In the genomic region with DNA sequence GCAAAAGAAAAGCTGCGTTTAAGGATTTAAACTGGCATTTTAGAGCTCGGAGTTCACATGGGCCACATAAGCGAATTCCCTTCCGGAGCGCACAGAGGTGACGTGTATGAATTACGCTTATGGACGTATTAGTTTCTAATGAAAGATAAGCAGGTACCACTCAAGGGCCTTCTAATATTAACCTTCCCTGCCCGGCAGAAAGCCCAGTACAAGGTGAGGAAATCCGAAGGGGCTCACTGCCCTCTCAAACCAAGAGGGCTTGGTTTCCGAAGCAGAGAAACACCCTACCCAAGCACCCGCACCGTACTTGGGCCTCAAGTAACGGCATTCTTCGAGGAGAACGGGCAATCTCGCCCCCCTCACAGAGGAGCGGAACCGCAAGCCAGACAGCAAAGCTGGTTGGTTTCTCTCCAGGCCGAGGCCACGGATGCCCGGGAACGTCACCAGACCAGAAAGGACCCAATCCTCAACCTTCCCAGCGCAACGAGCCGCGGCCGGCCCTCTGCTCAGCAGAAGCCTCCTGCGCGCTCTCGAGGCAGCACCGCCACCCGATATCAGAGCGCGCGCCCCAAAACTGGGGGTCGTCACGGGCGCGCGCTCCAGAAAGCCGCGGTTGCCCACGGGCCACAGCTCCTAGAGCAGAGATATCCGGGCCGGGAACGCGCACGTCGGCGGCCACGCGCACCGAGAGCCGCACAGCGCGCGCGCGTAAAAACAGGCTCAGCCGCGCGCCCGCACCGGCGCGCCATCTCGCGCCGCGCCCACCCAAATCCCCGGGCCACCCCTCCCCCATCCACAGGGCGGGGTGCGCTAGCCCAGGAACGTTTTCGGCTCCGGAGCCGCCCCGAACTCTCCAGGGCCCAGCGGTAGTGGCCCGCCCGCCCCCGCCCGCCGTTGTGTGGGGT, we compare ENCODE assay signal across 8 cellular contexts. TPM values are rescaled to one million over a fixed set of nuclear protein-coding genes. Genes with fewer than 3 reads are reported as not detected.
DNase-seq lines count a peak whose midpoint lies in the region; ATAC-seq, FAIRE-seq and TF ChIP-seq lines count a peak whose summit lies in the region.

No MANE protein-coding gene starts in this region.

- peak overlapping the region; percentile 96 for H3K27ac Mint-ChIP-seq in GM23338

- peak; percentile 37 for ATAC-seq in GM23338

- TF ChIP-seq CTCF in GM23338 (conservative IDR thresholded peaks at IDR 0.05; ENCODE audit: low read depth in 2 of 2) (no peak), adrenal gland (IDR thresholded peaks at IDR 0.05) (no peak), left ventricle myocardium inferior (IDR thresholded peaks at IDR 0.05; ENCODE audit: borderline replicate concordance) (no peak), prostate gland (IDR thresholded peaks at IDR 0.05) (peak in 1 of 4 experiments; percentile 4)

- H3K4me1 Mint-ChIP-seq in GM23338, result peaks cover 11% of the 10 kb centered on the region; the same call in 2 of the 3 replicates

- H3K9me3 ChIP-seq in adrenal gland (replicated peaks in 1 of 3), result no peaks in the 10 kb centered on the region
- H3K9me3 ChIP-seq in left ventricle myocardium inferior (replicated peaks), result no peaks in the 10 kb centered on the region
- no peaks in the 10 kb centered on the region for H3K9me3 ChIP-seq in prostate gland

- H3K27me3 Mint-ChIP-seq in GM23338 (ENCODE audit: insufficient read depth, low read depth, poor library complexity), result peaks cover 17% of the 10 kb centered on the region

- no peaks in the 10 kb centered on the region for H3K9me3 Mint-ChIP-seq in GM23338

- DNase-seq in GM23338 (ENCODE audit: low spot score), result peak; percentile 94
- DNase-seq in Kasumi-1 (lab: John Stamatoyannopoulos, UW), result peak; percentile 66 to 67
- DNase-seq in T follicular helper cell (ENCODE audit: low read depth), result peak; percentile 71
- peak; percentile 77 to 88 (median 81) for DNase-seq in adrenal gland
- DNase-seq in left ventricle myocardium inferior, result peak; percentile 84
- DNase-seq in prostate gland (ENCODE audit: low spot score), result peak; percentile 66
- DNase-seq in ureter (ENCODE audit: low spot score), result peak; percentile 76

- H2AFZ ChIP-seq in GM23338, result no peak overlapping the region

- no peaks in the 10 kb centered on the region for H3K27me3 ChIP-seq in GM23338 (ENCODE audit: insufficient read depth)
- H3K27me3 ChIP-seq in adrenal gland, result no peaks in the 10 kb centered on the region
- H3K27me3 ChIP-seq in left ventricle myocardium inferior (ENCODE audit: low read depth), result no peaks in the 10 kb centered on the region
- H3K27me3 ChIP-seq in prostate gland (replicated peaks; ENCODE audit: insufficient read depth), result no peaks in the 10 kb centered on the region

- WGBS in adrenal gland, 4 donors, result 0 to 1% (median 0%) methylated on average over 20 to 85 of the region's 85 CpGs
- WGBS in prostate gland, result under 1% methylated on average over 32 of the region's 85 CpGs

- H3K36me3 ChIP-seq in GM23338 (ENCODE audit: insufficient read depth), result peaks cover 2% of the 10 kb centered on the region; the same call in 1 of the 2 replicates
- peaks cover 0 to 21% of the 10 kb centered on the region in 2 donors for H3K36me3 ChIP-seq in adrenal gland (replicated peaks in 1 of 2)
- H3K36me3 ChIP-seq in left ventricle myocardium inferior, result peaks cover 26% of the 10 kb centered on the region
- peaks cover 1 to 2% of the 10 kb centered on the region in 2 donors for H3K36me3 ChIP-seq in prostate gland

- peak overlapping the region; percentile 92 for H3K4me3 Mint-ChIP-seq in GM23338

- peak overlapping the region; percentile 83 for H3K4me2 ChIP-seq in GM23338

- peaks cover 23% of the 10 kb centered on the region for H3F3A ChIP-seq in GM23338 (replicated peaks; ENCODE audit: low read depth)

- H3K9me2 ChIP-seq in GM23338 (ENCODE audit: insufficient read depth), result no peaks in the 10 kb centered on the region

- H3K36me3 Mint-ChIP-seq in GM23338 (ENCODE audit: low read depth), result peaks cover 42% of the 10 kb centered on the region

- TF ChIP-seq POLR2A in adrenal gland (IDR thresholded peaks at IDR 0.05), result peak in 1 of 2 donors; percentile 51
- TF ChIP-seq POLR2A in prostate gland (IDR thresholded peaks at IDR 0.05), result no peak

- FAIRE-seq in G401.6 (lab: Jason Lieb, UNC), result peak; percentile 44

- peaks cover 50% of the 10 kb centered on the region for H3K79me2 ChIP-seq in GM23338 (replicated peaks; ENCODE audit: insufficient read depth)

- peak overlapping the region; percentile 80 for H3K4me3 ChIP-seq in GM23338
- peak overlapping the region; percentile 79 to 94 (median 92) for H3K4me3 ChIP-seq in adrenal gland
- H3K4me3 ChIP-seq in left ventricle myocardium inferior, result peak overlapping the region; percentile 98
- H3K4me3 ChIP-seq in prostate gland, result peak overlapping the region; percentile 78 to 100

- intact Hi-C loops in adrenal gland (cut with DNase I), result no loop called here
- intact Hi-C loops in left ventricle myocardium inferior (cut with micrococcal nuclease), result no loop called here
- intact Hi-C loops in prostate gland (cut with DNase I), result loop anchor here (5.0 to 10.0 kb wide), 4 partner anchors 39 to 319 kb away; partner anchors contain the start of genes LAMB2, NDUFAF3, RHOA and TCTA

- H3K4me1 ChIP-seq in GM23338 (ENCODE audit: insufficient read depth) (peaks cover 10% of the 10 kb centered on the region), adrenal gland (replicated peaks in 1 of 2) (peaks cover 21 to 47% of the 10 kb centered on the region in 2 donors), left ventricle myocardium inferior (peaks cover 77% of the 10 kb centered on the region), prostate gland (replicated peaks) (peaks cover 6% of the 10 kb centered on the region)

- H4K20me1 ChIP-seq in GM23338 (replicated peaks; ENCODE audit: insufficient read depth), result peaks cover 38% of the 10 kb centered on the region

- H3K27ac ChIP-seq in GM23338 (ENCODE audit: low read depth) (peak overlapping the region; percentile 99), adrenal gland (peak overlapping the region; percentile 86 to 98 (median 96)), left ventricle myocardium inferior (replicated peaks) (peak overlapping the region; percentile 97), prostate gland (peak overlapping the region; percentile 95 to 97)

TF ChIP-seq in GM23338, 12 proteins besides CTCF, POLR2A, EP300 and RAD21 (continues in another document):
- peak; percentile 72 for TF ChIP-seq CREB1 (CRISPR knock-in tag; IDR thresholded peaks at IDR 0.05; ENCODE audit: low read depth)
- TF ChIP-seq, protein P1, sequence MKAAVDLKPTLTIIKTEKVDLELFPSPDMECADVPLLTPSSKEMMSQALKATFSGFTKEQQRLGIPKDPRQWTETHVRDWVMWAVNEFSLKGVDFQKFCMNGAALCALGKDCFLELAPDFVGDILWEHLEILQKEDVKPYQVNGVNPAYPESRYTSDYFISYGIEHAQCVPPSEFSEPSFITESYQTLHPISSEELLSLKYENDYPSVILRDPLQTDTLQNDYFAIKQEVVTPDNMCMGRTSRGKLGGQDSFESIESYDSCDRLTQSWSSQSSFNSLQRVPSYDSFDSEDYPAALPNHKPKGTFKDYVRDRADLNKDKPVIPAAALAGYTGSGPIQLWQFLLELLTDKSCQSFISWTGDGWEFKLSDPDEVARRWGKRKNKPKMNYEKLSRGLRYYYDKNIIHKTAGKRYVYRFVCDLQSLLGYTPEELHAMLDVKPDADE (IDR thresholded peaks at IDR 0.05), result no peak

RNA-seq across cellular contexts. Expression of gene QRICH1, which starts 0.7 kb away (rescaled TPM):
- total RNA-seq in GM23338 (2014; rRNA removed; shearing (Covaris generic)), result 114 and 149 TPM in 2 replicates
- 66.9 and 71.2 TPM in 2 replicates for polyA plus RNA-seq in GM23338 (2016; fragmentation: Nextera tagmentation; extraction: Ambion mirVana)
- total RNA-seq in adrenal gland, result 100 to 1,000 TPM in 1 of 8 donors, 10 to 100 TPM in 7; 63.0 to 101 (median 85.4) TPM
- 10 to 100 TPM; 46.2 to 90.4 (median 69.0) TPM for polyA plus RNA-seq in adrenal gland
- total RNA-seq in left ventricle myocardium inferior, result 58.8 TPM
- total RNA-seq in prostate gland, result 100 to 1,000 TPM in 1 of 2 donors, 10 to 100 TPM in 1; 60.1 to 132 TPM
- 131 TPM for total RNA-seq in ureter

RNA-seq across cellular contexts. Expression of gene QARS1, which starts 11.4 kb away (rescaled TPM):
- 301 and 373 TPM in 2 replicates for total RNA-seq in GM23338 (2014; rRNA removed; shearing (Covaris generic))
- polyA plus RNA-seq in GM23338 (2016; fragmentation: Nextera tagmentation; extraction: Ambion mirVana), result 173 and 189 TPM in 2 replicates
- total RNA-seq in adrenal gland, result 100 to 1,000 TPM; 183 to 326 (median 272) TPM
- 100 to 1,000 TPM; 144 to 534 (median 353) TPM for polyA plus RNA-seq in adrenal gland
- total RNA-seq in left ventricle myocardium inferior, result 203 TPM
- total RNA-seq in prostate gland, result 100 to 1,000 TPM; 254 to 315 TPM
- 355 TPM for total RNA-seq in ureter

RNA-seq across cellular contexts. Expression of gene USP19, which starts 27.4 kb away (rescaled TPM):
- total RNA-seq in GM23338 (2014; rRNA removed; shearing (Covaris generic)), result 56.9 and 62.0 TPM in 2 replicates
- polyA plus RNA-seq in GM23338 (2016; fragmentation: Nextera tagmentation; extraction: Ambion mirVana) (13.2 and 14.0 TPM in 2 replicates), adrenal gland (10 to 100 TPM; 26.1 to 43.4 (median 27.8) TPM)
- total RNA-seq in adrenal gland (100 to 1,000 TPM in 2 of 8 donors, 10 to 100 TPM in 6; 64.0 to 744 (median 88.2) TPM), left ventricle myocardium inferior (62.5 TPM), prostate gland (10 to 100 TPM; 62.7 to 98.2 TPM), ureter (69.3 TPM)

RNA-seq across cellular contexts. Expression of gene LAMB2, which starts 39.6 kb away (rescaled TPM):
- total RNA-seq in GM23338 (2014; rRNA removed; shearing (Covaris generic)), result 106 and 154 TPM in 2 replicates
- 71.0 and 71.3 TPM in 2 replicates for polyA plus RNA-seq in GM23338 (2016; fragmentation: Nextera tagmentation; extraction: Ambion mirVana)
- total RNA-seq in adrenal gland, result 1,000 to 10,000 TPM in 3 of 8 donors, 100 to 1,000 TPM in 5; 490 to 1,423 (median 859) TPM
- polyA plus RNA-seq in adrenal gland, result 1,000 to 10,000 TPM in 2 of 3 donors, 100 to 1,000 TPM in 1; 346 to 1,805 (median 1,141) TPM
- 772 TPM for total RNA-seq in left ventricle myocardium inferior
- total RNA-seq in prostate gland, result 100 to 1,000 TPM; 432 to 667 TPM
- total RNA-seq in ureter, result 311 TPM

Comparison
In these comparisons a context has a peak if more than half of its experiments do, and no peak if none do; other contexts are left out.
1. Peak in every context shown above with its lines: DNase-seq, ATAC-seq, H3K4me3 ChIP-seq and H3K27ac ChIP-seq.